20 cellular contexts compared by ENCODE assay signal in the genomic region with DNA sequence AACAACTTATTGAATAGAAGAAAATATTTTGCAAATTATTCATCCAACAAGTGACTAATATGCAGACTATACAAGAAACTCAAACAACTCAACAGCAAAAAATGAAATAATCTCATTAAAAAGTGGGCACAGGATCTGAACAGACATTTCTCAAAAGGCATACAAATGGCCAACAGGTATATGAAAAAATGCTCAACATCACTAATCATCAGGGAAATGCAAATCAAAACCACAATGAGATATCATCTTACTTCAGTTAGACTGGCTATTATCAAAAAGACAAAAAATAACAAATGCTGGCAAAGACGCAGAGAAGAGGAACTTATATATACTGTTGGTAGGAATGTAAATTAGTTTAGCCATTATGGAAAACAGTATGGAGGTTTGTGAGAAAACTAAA. TPM values are rescaled to one million over a fixed set of nuclear protein-coding genes. Genes with fewer than 3 reads are reported as not detected.
DNase-seq lines count a peak whose midpoint lies in the region; ATAC-seq and TF ChIP-seq lines count a peak whose summit lies in the region.
"Had no signal": no experiment of that assay in that cellular context is flagged by ENCODE, and none has a peak within 500 bp of the region (broad histone marks: within the 10 kb centered on the region; RNA-seq: fewer than 3 reads in every experiment).

No MANE protein-coding gene starts in this region.

- no peak for DNase-seq in CD4-positive, alpha-beta T cell
- peak; percentile 31 for DNase-seq in GM23248
- no peak for DNase-seq in natural killer cell
- DNase-seq in Peyer's patch: no peak
- DNase-seq in activated T-helper 2 cell treated with anti-CD3 and anti-CD28 coated beads, Interferon-gamma antibody, Interleukin-2, Interleukin-4, amounts not matched to agents 10 μg/mL and 5 μg/mL and 100 μg/mL, durations not matched to agents 14 hours and 24 hours and 36 hours (ENCODE audit: low spot score): no peak
- DNase-seq in MV-4-11 (lab: John Stamatoyannopoulos, UW): no peak
- no peak for DNase-seq in activated CD4-positive, CD25-positive, alpha-beta regulatory T cell (lab: John Stamatoyannopoulos, UW)
- DNase-seq: activated CD4-positive, CD25-positive, alpha-beta regulatory T cell treated with anti-CD3 and anti-CD28 coated beads, Interleukin-2, amount 50 U/mL, for 72 hours; activated naive CD4-positive, alpha-beta T cell treated with anti-CD3 and anti-CD28 coated beads, Interleukin-2, amount 10 ng/mL, durations not matched to agents 7 days and 5 days; erythroblast; gastrocnemius medialis; IMR-90; mesendoderm; NCI-H345 had no signal

- TF ChIP-seq POLR2A in Peyer's patch (IDR thresholded peaks at IDR 0.05): no peak

- no peaks in the 10 kb centered on the region for H3K9me3 ChIP-seq in CD4-positive, alpha-beta T cell (ENCODE audit: control insufficient read depth, low read length)
- no peaks in the 10 kb centered on the region for H3K9me3 ChIP-seq in GM23248 (ENCODE audit: low read depth)
- no peaks in the 10 kb centered on the region for H3K9me3 ChIP-seq in Peyer's patch
- H3K9me3 ChIP-seq: gastrocnemius medialis, right atrium auricular region had no signal

- WGBS in GM23248 (ENCODE audit: low coverage in 1 of 2, low lambda C conversion rate in 2 of 2, missing lambda C conversion rate in 2 of 2), 2 experiments: 87 to 91% methylated on average over 1 of the region's 1 CpG

- H3K4me3 ChIP-seq in GM23248 (no peak overlapping the region), Peyer's patch (no peak overlapping the region)
- H3K4me3 ChIP-seq: gastrocnemius medialis, right atrium auricular region had no signal

- no peaks in the 10 kb centered on the region for H3K9me3 Mint-ChIP-seq in CD4-positive, alpha-beta T cell
- no peaks in the 10 kb centered on the region for H3K9me3 Mint-ChIP-seq in natural killer cell
- peaks cover 6% of the 10 kb centered on the region for H3K9me3 Mint-ChIP-seq in activated T-helper 2 cell treated with anti-CD3 and anti-CD28 coated beads, Interferon-gamma antibody, Interleukin-2, Interleukin-4, amounts not matched to agents 10 μg/mL and 5 μg/mL and 100 μg/mL, durations not matched to agents 14 hours and 24 hours and 36 hours
- H3K9me3 Mint-ChIP-seq: dendritic cell treated with granulocyte-macrophage colony-stimulating factor and Interleukin-4, amounts not matched to agents 40 ng/mL and 50 ng/mL, for 4 days had no signal

- in situ Hi-C loops in GM23248 (cut with MboI): loop anchor here (10.0 to 25.0 kb wide), 2 partner anchors 455 to 878 kb away; no protein-coding TSS in a partner anchor

- POLR2A ChIA-PET in CD4-positive, alpha-beta T cell (lab: Charles Lee): interaction anchor here (2.3 kb wide), 2 partner anchors 12 to 13 kb away, joined by 15 to 18 read pairs; no protein-coding TSS in a partner anchor

- H2AFZ ChIP-seq in GM23248: no peak overlapping the region

- peaks cover 18% of the 10 kb centered on the region for H3K36me3 Mint-ChIP-seq in CD4-positive, alpha-beta T cell (ENCODE audit: low read depth)
- no peaks in the 10 kb centered on the region for H3K36me3 Mint-ChIP-seq in natural killer cell
- peaks cover 12% of the 10 kb centered on the region for H3K36me3 Mint-ChIP-seq in activated T-helper 2 cell treated with anti-CD3 and anti-CD28 coated beads, Interferon-gamma antibody, Interleukin-2, Interleukin-4, amounts not matched to agents 10 μg/mL and 5 μg/mL and 100 μg/mL, durations not matched to agents 14 hours and 24 hours and 36 hours (ENCODE audit: low read depth)
- H3K36me3 Mint-ChIP-seq: activated naive CD4-positive, alpha-beta T cell treated with anti-CD3 and anti-CD28 coated beads, Interleukin-2, amount 10 ng/mL, durations not matched to agents 7 days and 5 days; stimulated activated memory B cell treated with anti-CD40 and anti-IgM and Interleukin-4, amounts not matched to agents 10 μg/mL and 1 μg/mL and 100 μg/mL, for 72 hours had no signal

- no peak overlapping the region for H3K27ac ChIP-seq in CD4-positive, alpha-beta T cell (ENCODE audit: low read depth, low read length)
- H3K27ac ChIP-seq in GM23248: no peak overlapping the region
- H3K27ac ChIP-seq in VCaP: peak overlapping the region; percentile 97
- H3K27ac ChIP-seq in Peyer's patch: no peak overlapping the region

- intact Hi-C loops in CD4-positive, alpha-beta T cell (cut with DNase I, micrococcal nuclease): loop anchor here (2.0 to 10.0 kb wide), 6 partner anchors 569 to 1837 kb away; partner anchors contain the start of genes BRIX1 (in 1 of the 2), GOLPH3 (in 1 of the 2), RAD1 (in 1 of the 2) and TARS1 (in 1 of the 2)
- intact Hi-C loops in natural killer cell (cut with micrococcal nuclease): loop anchor here (5.0 kb wide), 1 partner anchor 908 kb away; the partner anchor contains the start of genes BRIX1 and RAD1
- intact Hi-C loops in activated T-helper 2 cell treated with anti-CD3 and anti-CD28 coated beads, Interferon-gamma antibody, Interleukin-2, Interleukin-4, amounts not matched to agents 10 μg/mL and 5 μg/mL and 100 μg/mL, durations not matched to agents 14 hours and 24 hours and 36 hours (cut with micrococcal nuclease): loop anchor here (2.0 kb wide), 2 partner anchors 45 to 569 kb away; partner anchors contain the start of gene TARS1

- CTCF ChIA-PET in CD4-positive, alpha-beta T cell (lab: Charles Lee): no interaction called here

- peak overlapping the region; percentile 96 for H3K4me3 Mint-ChIP-seq in CD4-positive, alpha-beta T cell
- peak overlapping the region; percentile 84 for H3K4me3 Mint-ChIP-seq in natural killer cell
- H3K4me3 Mint-ChIP-seq in activated T-helper 2 cell treated with anti-CD3 and anti-CD28 coated beads, Interferon-gamma antibody, Interleukin-2, Interleukin-4, amounts not matched to agents 10 μg/mL and 5 μg/mL and 100 μg/mL, durations not matched to agents 14 hours and 24 hours and 36 hours (ENCODE audit: low read depth): no peak overlapping the region
- H3K4me3 Mint-ChIP-seq: dendritic cell treated with granulocyte-macrophage colony-stimulating factor and Interleukin-4, amounts not matched to agents 40 ng/mL and 50 ng/mL, for 4 days had no signal

- no peaks in the 10 kb centered on the region for H3K36me3 ChIP-seq in GM23248 (ENCODE audit: low read depth)
- H3K36me3 ChIP-seq in Peyer's patch: peaks cover 0 to 2% (median 0%) of the 10 kb centered on the region in 3 donors
- H3K36me3 ChIP-seq: right atrium auricular region had no signal

- H4K20me1 ChIP-seq in GM23248 (ENCODE audit: insufficient read depth): no peaks in the 10 kb centered on the region

- peaks cover 20% of the 10 kb centered on the region for H3K79me2 ChIP-seq in GM23248 (ENCODE audit: insufficient read depth)

- peak overlapping the region; percentile 14 for H3K4me2 ChIP-seq in GM23248 (ENCODE audit: unreplicated experiment)

- H3K27ac Mint-ChIP-seq in CD4-positive, alpha-beta T cell: peak overlapping the region; percentile 95
- H3K27ac Mint-ChIP-seq in natural killer cell: peak overlapping the region in 1 of 2 donors; percentile 80
- no peak overlapping the region for H3K27ac Mint-ChIP-seq in activated T-helper 2 cell treated with anti-CD3 and anti-CD28 coated beads, Interferon-gamma antibody, Interleukin-2, Interleukin-4, amounts not matched to agents 10 μg/mL and 5 μg/mL and 100 μg/mL, durations not matched to agents 14 hours and 24 hours and 36 hours

- no peak for ATAC-seq in CD4-positive, alpha-beta T cell (ENCODE audit: poor library complexity)
- no peak for ATAC-seq in natural killer cell
- ATAC-seq: gastrocnemius medialis; Right ventricle myocardium inferior; stimulated activated memory B cell treated with anti-CD40 and anti-IgM and Interleukin-4, amounts not matched to agents 10 μg/mL and 1 μg/mL and 100 μg/mL, for 72 hours had no signal

- peaks cover 20% of the 10 kb centered on the region for H3K4me1 ChIP-seq in GM23248 (ENCODE audit: insufficient read depth)
- H3K4me1 ChIP-seq in Peyer's patch: peaks cover 0 to 17% (median 3%) of the 10 kb centered on the region in 4 donors

- H3K9me2 ChIP-seq in GM23248 (ENCODE audit: insufficient read depth): no peaks in the 10 kb centered on the region

- H3F3A ChIP-seq in GM23248 (ENCODE audit: insufficient read depth): peaks cover 33% of the 10 kb centered on the region

- H3K9ac ChIP-seq in GM23248: no peak overlapping the region

- peaks cover 41% of the 10 kb centered on the region for H3K4me1 Mint-ChIP-seq in CD4-positive, alpha-beta T cell (ENCODE audit: low read depth)
- H3K4me1 Mint-ChIP-seq in natural killer cell: peaks cover 30 to 34% of the 10 kb centered on the region in 2 donors
- peaks cover 29% of the 10 kb centered on the region for H3K4me1 Mint-ChIP-seq in activated T-helper 2 cell treated with anti-CD3 and anti-CD28 coated beads, Interferon-gamma antibody, Interleukin-2, Interleukin-4, amounts not matched to agents 10 μg/mL and 5 μg/mL and 100 μg/mL, durations not matched to agents 14 hours and 24 hours and 36 hours (ENCODE audit: low read depth)

- no peaks in the 10 kb centered on the region for H3K27me3 ChIP-seq in CD4-positive, alpha-beta T cell (ENCODE audit: control insufficient read depth, insufficient read depth, low read length)
- H3K27me3 ChIP-seq in GM23248 (replicated peaks; ENCODE audit: insufficient read depth) (no peaks in the 10 kb centered on the region), Peyer's patch (no peaks in the 10 kb centered on the region)
- H3K27me3 ChIP-seq: gastrocnemius medialis, right atrium auricular region had no signal

- no peaks in the 10 kb centered on the region for H3K27me3 Mint-ChIP-seq in CD4-positive, alpha-beta T cell
- H3K27me3 Mint-ChIP-seq in natural killer cell (ENCODE audit: low read depth in 2 of 2): no peaks in the 10 kb centered on the region
- no peaks in the 10 kb centered on the region for H3K27me3 Mint-ChIP-seq in activated T-helper 2 cell treated with anti-CD3 and anti-CD28 coated beads, Interferon-gamma antibody, Interleukin-2, Interleukin-4, amounts not matched to agents 10 μg/mL and 5 μg/mL and 100 μg/mL, durations not matched to agents 14 hours and 24 hours and 36 hours (ENCODE audit: low read depth)
- H3K27me3 Mint-ChIP-seq: dendritic cell treated with granulocyte-macrophage colony-stimulating factor and Interleukin-4, amounts not matched to agents 40 ng/mL and 50 ng/mL, for 4 days; stimulated activated memory B cell treated with anti-CD40 and anti-IgM and Interleukin-4, amounts not matched to agents 10 μg/mL and 1 μg/mL and 100 μg/mL, for 72 hours had no signal

- TF ChIP-seq CTCF in CD4-positive, alpha-beta T cell (IDR thresholded peaks at IDR 0.05): no peak
- no peak for TF ChIP-seq CTCF in VCaP (conservative IDR thresholded peaks at IDR 0.05)
- TF ChIP-seq CTCF in natural killer cell (IDR thresholded peaks at IDR 0.05): no peak
- no peak for TF ChIP-seq CTCF in Peyer's patch (IDR thresholded peaks at IDR 0.05)

RNA-seq across cellular contexts. Expression of gene AMACR, which starts 1.8 kb away (rescaled TPM):
- total RNA-seq in CD4-positive, alpha-beta T cell: 1 to 10 TPM; 1.3 to 1.4 TPM
- total RNA-seq in GM23248 (2014; rRNA removed; shearing (Covaris generic)): 22.3 and 22.5 TPM in 2 replicates
- polyA plus RNA-seq in GM23248 (2016; fragmentation: Nextera tagmentation; extraction: Ambion mirVana): 22.6 and 24.1 TPM in 2 replicates
- total RNA-seq in natural killer cell (1 to 10 TPM; 2.7 to 3.8 (median 2.9) TPM), Peyer's patch (10 to 100 TPM; 14.9 to 24.1 (median 20.3) TPM)
- 8.3 and 9.0 TPM in 2 replicates for total RNA-seq in activated T-helper 2 cell treated with anti-CD3 and anti-CD28 coated beads, Interferon-gamma antibody, Interleukin-2, Interleukin-4, amounts not matched to agents 10 μg/mL and 5 μg/mL and 100 μg/mL, durations not matched to agents 14 hours and 24 hours and 36 hours

RNA-seq across cellular contexts. Expression of gene SLC45A2, which starts 25.1 kb away (rescaled TPM):
- not detected for total RNA-seq in CD4-positive, alpha-beta T cell
- not detected in 2 replicates for total RNA-seq in GM23248 (2014; rRNA removed; shearing (Covaris generic))
- not detected in 2 replicates for polyA plus RNA-seq in GM23248 (2016; fragmentation: Nextera tagmentation; extraction: Ambion mirVana)
- total RNA-seq in natural killer cell (not detected), Peyer's patch (not detected)
- total RNA-seq in activated T-helper 2 cell treated with anti-CD3 and anti-CD28 coated beads, Interferon-gamma antibody, Interleukin-2, Interleukin-4, amounts not matched to agents 10 μg/mL and 5 μg/mL and 100 μg/mL, durations not matched to agents 14 hours and 24 hours and 36 hours: not detected in 2 replicates
- total RNA-seq: gastrocnemius medialis, IMR-90, Right ventricle myocardium inferior had no signal
- polyA plus RNA-seq: BJ had no signal

RNA-seq across cellular contexts. Expression of gene C1QTNF3, which starts 33.4 kb away (rescaled TPM):
- total RNA-seq in CD4-positive, alpha-beta T cell: 1 to 10 TPM; 2.9 to 3.2 TPM
- total RNA-seq in GM23248 (2014; rRNA removed; shearing (Covaris generic)): 0.11 and 0.38 TPM in 2 replicates
- 0.58 and 1.1 TPM in 2 replicates for polyA plus RNA-seq in GM23248 (2016; fragmentation: Nextera tagmentation; extraction: Ambion mirVana)
- total RNA-seq in natural killer cell (10 to 100 TPM; 10.5 to 11.4 (median 11.3) TPM), Peyer's patch (10 to 100 TPM in 2 of 4 donors, 1 to 10 TPM in 2; 7.2 to 33.0 (median 11.4) TPM)
- 1.5 and 1.7 TPM in 2 replicates for total RNA-seq in activated T-helper 2 cell treated with anti-CD3 and anti-CD28 coated beads, Interferon-gamma antibody, Interleukin-2, Interleukin-4, amounts not matched to agents 10 μg/mL and 5 μg/mL and 100 μg/mL, durations not matched to agents 14 hours and 24 hours and 36 hours
